24 cellular contexts compared by ENCODE assay signal in the genomic region with DNA sequence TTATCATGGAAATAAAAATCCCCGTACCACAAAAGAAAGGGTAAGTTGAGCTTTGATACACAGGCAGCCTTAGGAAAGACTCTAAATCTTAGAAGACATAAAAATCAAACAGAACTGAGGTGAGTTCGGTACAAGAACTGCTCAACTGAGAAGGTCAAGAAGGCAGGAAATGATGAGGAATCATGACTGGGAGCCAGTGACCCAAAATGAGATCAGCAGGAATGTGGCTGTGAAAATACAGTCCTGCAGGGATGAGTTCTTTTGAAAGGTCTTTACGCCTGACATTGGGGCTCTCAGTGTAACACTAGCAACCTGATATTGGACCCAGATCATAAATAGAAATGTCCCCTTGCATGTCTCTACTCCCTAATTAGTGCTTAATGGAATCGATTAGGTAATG. TPM values are rescaled to one million over a fixed set of nuclear protein-coding genes. Genes with fewer than 3 reads are reported as not detected.
DNase-seq lines count a peak whose midpoint lies in the region; ATAC-seq, FAIRE-seq and TF ChIP-seq lines count a peak whose summit lies in the region.
"Had no signal": no experiment of that assay in that cellular context is flagged by ENCODE, and none has a peak within 500 bp of the region (broad histone marks: within the 10 kb centered on the region; RNA-seq: fewer than 3 reads in every experiment).

No MANE protein-coding gene starts in this region.

- H3K4me1 ChIP-seq in SK-N-SH (ENCODE audit: control insufficient read depth in 1 of 2, insufficient read depth in 2 of 2, low read depth in 1 of 2, low read length in 1 of 2) (no peaks in the 10 kb centered on the region; a peak in 1 of 4 replicates), ascending aorta (no peaks in the 10 kb centered on the region)
- H3K4me1 ChIP-seq: right atrium auricular region had no signal

- H3K9ac ChIP-seq in SK-N-SH = no peak overlapping the region

- in situ Hi-C loops in astrocyte of the spinal cord (cut with HindIII; ENCODE audit: low sequenced_read_pairs) = no loop called here

- DNase-seq in SK-N-SH = no peak
- peak; percentile 51 for DNase-seq in astrocyte of the spinal cord (ENCODE audit: low read depth, low spot score)
- peak; percentile 4 for DNase-seq in glomerular visceral epithelial cell (ENCODE audit: extremely low spot score)
- DNase-seq in urothelium cell line (ENCODE audit: low spot score) = no peak
- no peak for DNase-seq in ascending aorta (ENCODE audit: low spot score in 2 of 2)
- DNase-seq: activated CD4-positive, CD25-positive, alpha-beta regulatory T cell; KG1; kidney; NCI-H1092; NCI-H2029 treated with DMSO at 0.1 percent for 48 hours; PC-9; stimulated activated CD4-positive, alpha-beta T cell treated with anti-CD3 and anti-CD28 coated beads, Interleukin-15, amount 100 ng/mL, for 24 hours; T-helper 9 cell had no signal

- H3K9me3 ChIP-seq in SK-N-SH (no peaks in the 10 kb centered on the region), ascending aorta (no peaks in the 10 kb centered on the region)
- H3K9me3 ChIP-seq: right atrium auricular region had no signal

- TF ChIP-seq RAD21 in SK-N-SH (IDR thresholded peaks at IDR 0.05; ENCODE audit: low read length) = no peak

- peak overlapping the region; percentile 5 for H2AFZ ChIP-seq in SK-N-SH (ENCODE audit: low read depth)
- H2AFZ ChIP-seq: GM23338, PC-9 had no signal

- no peak overlapping the region for H3K4me3 ChIP-seq in SK-N-SH (ENCODE audit: low read depth in 2 of 2, low read length in 1 of 2)
- no peak overlapping the region for H3K4me3 ChIP-seq in astrocyte of the spinal cord (ENCODE audit: low read depth, low read length)
- H3K4me3 ChIP-seq in ascending aorta = no peak overlapping the region
- H3K4me3 ChIP-seq: GM23338, PC-9, right atrium auricular region had no signal

- H3K27me3 ChIP-seq in SK-N-SH (ENCODE audit: insufficient read depth) (no peaks in the 10 kb centered on the region), ascending aorta (no peaks in the 10 kb centered on the region)
- H3K27me3 ChIP-seq: right atrium auricular region had no signal

- peak; percentile 23 for FAIRE-seq in urothelium cell line (lab: Jason Lieb, UNC)
- FAIRE-seq: endometrium, frontal cortex, G401.6, GM19239, kidney had no signal

- no peaks in the 10 kb centered on the region for H3K36me3 ChIP-seq in SK-N-SH (replicated peaks in 1 of 2; ENCODE audit: control insufficient read depth in 1 of 2, insufficient read depth in 2 of 2, low read length in 1 of 2)
- H3K36me3 ChIP-seq in ascending aorta = no peaks in the 10 kb centered on the region
- H3K36me3 ChIP-seq: right atrium auricular region had no signal

- TF ChIP-seq CTCF in SK-N-SH (IDR thresholded peaks at IDR 0.05) (no peak), astrocyte of the spinal cord (IDR thresholded peaks at IDR 0.05; ENCODE audit: low read depth, low read length) (no peak), ascending aorta (IDR thresholded peaks at IDR 0.05) (no peak)

- H3F3A ChIP-seq in SK-N-SH (replicated peaks; ENCODE audit: insufficient read depth) = no peaks in the 10 kb centered on the region

- WGBS in SK-N-SH (ENCODE audit: low lambda C conversion rate) = 42% methylated on average over 4 of the region's 4 CpGs

- POLR2A ChIA-PET in SK-N-SH (lab: Yijun Ruan, JAX) = no interaction called here

- H4K20me1 ChIP-seq in SK-N-SH (ENCODE audit: insufficient read depth) = no peaks in the 10 kb centered on the region

- peak overlapping the region in 1 of 2 experiments; percentile 36; a peak in 2 of 4 replicates for H3K27ac ChIP-seq in SK-N-SH (ENCODE audit: low read depth in 2 of 2, low read length in 1 of 2)
- H3K27ac ChIP-seq in ascending aorta = no peak overlapping the region
- H3K27ac ChIP-seq: 22Rv1, PC-9, right atrium auricular region had no signal

- TF ChIP-seq EP300 in SK-N-SH (IDR thresholded peaks at IDR 0.05; ENCODE audit: borderline replicate concordance in 1 of 2, low read depth in 1 of 2, low read length in 1 of 2) = no peak

- intact Hi-C loops in ascending aorta (cut with DNase I) = no loop called here

- H3K4me2 ChIP-seq in SK-N-SH = peak overlapping the region; percentile 25; the same call in 1 of the 2 replicates
- H3K4me2 ChIP-seq: GM23338, PC-9 had no signal

- CTCF ChIA-PET in SK-N-SH (lab: Yijun Ruan, JAX) = no interaction called here

- no peaks in the 10 kb centered on the region for H3K9me2 ChIP-seq in SK-N-SH

- no peaks in the 10 kb centered on the region for H3K79me2 ChIP-seq in SK-N-SH (ENCODE audit: insufficient read depth)

- ATAC-seq in SK-N-SH treated with all-trans-retinoic acid at 6 μM for 48 hours (no peak), HG02798 (IDR thresholded peaks at IDR 0.05; ENCODE audit: poor library complexity, unreplicated experiment) (no peak), GM18858 (IDR thresholded peaks at IDR 0.05; ENCODE audit: unreplicated experiment) (no peak)
- ATAC-seq: GM23338 had no signal

TF ChIP-seq in SK-N-SH, 30 proteins besides CTCF, POLR2A, EP300 and RAD21:
- TF ChIP-seq GATA2 (CRISPR knock-in tag; IDR thresholded peaks at IDR 0.05) = no peak
- no peak for TF ChIP-seq MAX (IDR thresholded peaks at IDR 0.05; ENCODE audit: low read depth)
- no peak for TF ChIP-seq MXI1 (IDR thresholded peaks at IDR 0.05; ENCODE audit: low read depth, low read length)
- TF ChIP-seq FOXM1 (IDR thresholded peaks at IDR 0.05; ENCODE audit: low read depth) = no peak
- TF ChIP-seq SMC3 (IDR thresholded peaks at IDR 0.05; ENCODE audit: low read depth, low read length) = no peak
- TF ChIP-seq EZH2phosphoT487 (IDR thresholded peaks at IDR 0.05; ENCODE audit: borderline replicate concordance, low read depth) = no peak
- TF ChIP-seq, protein P1, sequence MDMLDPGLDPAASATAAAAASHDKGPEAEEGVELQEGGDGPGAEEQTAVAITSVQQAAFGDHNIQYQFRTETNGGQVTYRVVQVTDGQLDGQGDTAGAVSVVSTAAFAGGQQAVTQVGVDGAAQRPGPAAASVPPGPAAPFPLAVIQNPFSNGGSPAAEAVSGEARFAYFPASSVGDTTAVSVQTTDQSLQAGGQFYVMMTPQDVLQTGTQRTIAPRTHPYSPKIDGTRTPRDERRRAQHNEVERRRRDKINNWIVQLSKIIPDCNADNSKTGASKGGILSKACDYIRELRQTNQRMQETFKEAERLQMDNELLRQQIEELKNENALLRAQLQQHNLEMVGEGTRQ (IDR thresholded peaks at IDR 0.05; ENCODE audit: borderline replicate concordance, low read depth, low read length) = no peak
- no peak for TF ChIP-seq JUND (IDR thresholded peaks at IDR 0.05)
- no peak for TF ChIP-seq FOSL2 (IDR thresholded peaks at IDR 0.05; ENCODE audit: borderline replicate concordance, low read depth)
- no peak for TF ChIP-seq GABPA (IDR thresholded peaks at IDR 0.05; ENCODE audit: low read depth)
- TF ChIP-seq TAF1 (IDR thresholded peaks at IDR 0.05; ENCODE audit: borderline replicate concordance, low read depth, low read length) = no peak

TF ChIP-seq in SK-N-SH treated with all-trans-retinoic acid at 6 μM for 48 hours, 23 proteins besides CTCF, POLR2A, EP300 and RAD21:
- TF ChIP-seq SNAI2 (CRISPR knock-in tag; IDR thresholded peaks at IDR 0.05) = no peak
- TF ChIP-seq ISL1 (CRISPR knock-in tag; IDR thresholded peaks at IDR 0.05) = no peak

RNA-seq across cellular contexts. Expression of gene CDH11, which starts 56.3 kb away (rescaled TPM):
- 269 and 278 TPM in 2 replicates for polyA plus RNA-seq in SK-N-SH (2012; rRNA removed)
- polyA plus RNA-seq in SK-N-SH (2012; cell fraction: cytosol; rRNA removed) = 135 and 215 TPM in 2 replicates
- 219 and 308 TPM in 2 replicates for polyA plus RNA-seq in SK-N-SH (2012; cell fraction: nucleus; rRNA removed)
- 145 TPM for total RNA-seq in ascending aorta
- total RNA-seq: activated CD8-positive, alpha-beta memory T cell treated with anti-CD3 and anti-CD28 coated beads for 36 hours; PC-9 had no signal

Comparison
In these comparisons a context has a peak if more than half of its experiments do, and no peak if none do; other contexts are left out.
1. DNase-seq: peak in astrocyte of the spinal cord (single experiment) and glomerular visceral epithelial cell (single experiment); none in SK-N-SH (single experiment), urothelium cell line (single experiment) and ascending aorta (0 of 2).